1 cellular context compared by ENCODE assay signal in genomic region chr11:1521382-1522080, GRCh38.
TF ChIP-seq lines count a peak whose summit lies in the region.

No MANE protein-coding gene starts in this region.

TF ChIP-seq in GM12878, 131 proteins besides CTCF, POLR2A, EP300 and RAD21 (continued from another document and continues in another):
- TF ChIP-seq PRDM15 (CRISPR knock-in tag; IDR thresholded peaks at IDR 0.05) (no peak), NBN (IDR thresholded peaks at IDR 0.05) (peak; percentile 81), HSF1 (IDR thresholded peaks at IDR 0.05; ENCODE audit: low read depth, low read length) (no peak), ZBTB40 (IDR thresholded peaks at IDR 0.05; ENCODE audit: borderline replicate concordance) (no peak), IRF5 (IDR thresholded peaks at IDR 0.05; ENCODE audit: borderline replicate concordance) (no peak), GABPA (IDR thresholded peaks at IDR 0.05; ENCODE audit: low read depth) (no peak), MEF2A (IDR thresholded peaks at IDR 0.05; ENCODE audit: insufficient read depth, low read depth, low read length) (no peak), SIN3A (IDR thresholded peaks at IDR 0.05; ENCODE audit: low read depth, low read length) (no peak), IKZF2 (IDR thresholded peaks at IDR 0.05) (peak; percentile 58 to 75; a peak in 3 of 4 replicates), E4F1 (IDR thresholded peaks at IDR 0.05; ENCODE audit: borderline replicate concordance, partially characterized antibody) (no peak), NR2C2 (IDR thresholded peaks at IDR 0.05; ENCODE audit: borderline replicate concordance, control insufficient read depth, insufficient read length, low read depth) (no peak), DPF2 (IDR thresholded peaks at IDR 0.05) (peak; percentile 74), MTA2 (IDR thresholded peaks at IDR 0.05; ENCODE audit: low read depth) (peak; percentile 60), ZNF274 (IDR thresholded peaks at IDR 0.05; ENCODE audit: insufficient read depth, insufficient read length) (no peak), POLR2AphosphoS2 (IDR thresholded peaks at IDR 0.05; ENCODE audit: low read depth, low read length) (no peak), REST (IDR thresholded peaks at IDR 0.05; ENCODE audit: low read depth, low read length) (no peak), CBX5 (IDR thresholded peaks at IDR 0.05; ENCODE audit: low read depth) (no peak), NFXL1 (IDR thresholded peaks at IDR 0.05; ENCODE audit: borderline replicate concordance) (no peak), NKRF (conservative IDR thresholded peaks at IDR 0.05) (0 out of 2 replicates have a peak, but pooled peaks have one; percentile 34), SP1 (IDR thresholded peaks at IDR 0.05; ENCODE audit: low read depth, low read length) (no peak), CHD1 (IDR thresholded peaks at IDR 0.05; ENCODE audit: low read depth, low read length) (no peak), TCF12 (IDR thresholded peaks at IDR 0.05; ENCODE audit: low read depth, low read length) (peak; percentile 86), TARDBP (IDR thresholded peaks at IDR 0.05; ENCODE audit: borderline replicate concordance) (no peak), KLF5 (IDR thresholded peaks at IDR 0.05; ENCODE audit: partially characterized antibody) (peak; percentile 17), BHLHE40 (IDR thresholded peaks at IDR 0.05; ENCODE audit: borderline replicate concordance in 1 of 2, low read depth in 2 of 2, low read length in 1 of 2) (peak; percentile 99 to 100), RCOR1 (conservative IDR thresholded peaks at IDR 0.05; ENCODE audit: low read depth, low read length) (0 out of 2 replicates have a peak, but pooled peaks have one; percentile 18), NFYA (IDR thresholded peaks at IDR 0.05; ENCODE audit: borderline replicate concordance, low read depth, low read length) (no peak), PKNOX1 (IDR thresholded peaks at IDR 0.05) (peak; percentile 64), SMAD1 (IDR thresholded peaks at IDR 0.05; ENCODE audit: low read depth, partially characterized antibody) (peak; percentile 50), ZBED1 (IDR thresholded peaks at IDR 0.05; ENCODE audit: borderline replicate concordance) (no peak), E2F4 (IDR thresholded peaks at IDR 0.05; ENCODE audit: low read depth, low read length) (no peak), RUNX3 (IDR thresholded peaks at IDR 0.05; ENCODE audit: low read length) (peak; percentile 74), CEBPB (IDR thresholded peaks at IDR 0.05; ENCODE audit: borderline replicate concordance in 1 of 2, low read depth in 2 of 2, low read length in 2 of 2) (no peak)
